ENCODE assay signal across 9 cellular contexts in the genomic region with DNA sequence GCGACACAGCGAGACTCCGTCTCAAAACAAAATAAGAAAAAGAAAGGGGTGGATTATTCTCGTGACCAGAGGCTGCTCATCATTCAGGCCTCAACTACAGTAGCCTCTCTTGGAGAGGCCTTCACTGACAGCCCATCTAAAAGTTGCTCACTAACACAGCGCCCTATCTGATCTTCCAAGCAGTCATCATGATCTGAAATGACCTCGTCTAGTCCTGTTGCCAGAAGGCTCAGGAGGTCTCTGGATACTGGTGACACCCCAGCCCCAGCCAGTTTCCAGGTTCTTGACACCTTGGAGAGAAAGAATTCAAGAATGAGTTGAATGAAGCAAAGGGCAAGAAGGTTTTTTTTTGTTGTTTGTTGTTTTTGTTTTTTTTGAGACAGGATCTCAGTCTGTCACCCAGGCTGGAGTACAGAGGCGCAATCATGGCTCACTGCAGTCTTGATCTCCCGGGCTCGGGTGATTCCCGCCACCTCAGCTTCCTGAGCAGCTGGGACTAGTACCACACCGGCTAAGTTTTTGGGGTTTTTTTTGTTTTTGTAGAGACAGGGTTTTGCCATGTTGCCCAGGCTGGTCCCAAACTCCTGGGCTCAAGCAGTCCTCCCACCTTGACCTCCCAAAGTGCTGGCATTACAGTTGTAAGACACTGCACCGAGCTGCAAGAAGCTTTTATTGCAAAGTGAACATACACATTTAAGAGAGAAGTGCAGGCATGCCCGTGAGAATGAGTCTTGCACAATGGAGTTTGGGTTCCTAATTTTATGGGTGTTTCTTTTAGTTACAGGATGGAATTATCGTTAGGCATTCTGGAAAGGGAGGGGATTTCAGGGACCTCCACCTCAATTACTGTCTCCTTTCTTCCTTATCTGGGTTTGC. TPM values are rescaled to one million over a fixed set of nuclear protein-coding genes. Genes with fewer than 3 reads are reported as not detected.
DNase-seq lines count a peak whose midpoint lies in the region; ATAC-seq and TF ChIP-seq lines count a peak whose summit lies in the region.
"Had no signal": no experiment of that assay in that cellular context is flagged by ENCODE, and none has a peak within 500 bp of the region (broad histone marks: within the 10 kb centered on the region; RNA-seq: fewer than 3 reads in every experiment).

No MANE protein-coding gene starts in this region.

- H3K27me3 ChIP-seq in BLaER1 treated with 17β-estradiol and CSF1 and Interleukin-3, amounts not matched to agents 10 nM and 100 nM: no peaks in the 10 kb centered on the region

- no peak for ATAC-seq in activated CD8-positive, alpha-beta T cell treated with anti-CD3 and anti-CD28 coated beads for 36 hours
- ATAC-seq in memory B cell (ENCODE audit: low read depth) (no peak), HG02884 (IDR thresholded peaks at IDR 0.05; ENCODE audit: unreplicated experiment) (no peak)

- H3K36me3 Mint-ChIP-seq in activated CD8-positive, alpha-beta T cell treated with anti-CD3 and anti-CD28 coated beads for 36 hours (ENCODE audit: low read depth): peaks cover 16% of the 10 kb centered on the region
- peaks cover 4% of the 10 kb centered on the region for H3K36me3 Mint-ChIP-seq in memory B cell

- peaks cover 49 to 57% (median 53%) of the 10 kb centered on the region in 10 experiments for H3K4me1 ChIP-seq in BLaER1 treated with 17β-estradiol and CSF1 and Interleukin-3, amounts not matched to agents 10 nM and 100 nM
- peaks cover 5% of the 10 kb centered on the region; the same call in 1 of the 2 replicates for H3K4me1 ChIP-seq in HEK293 (ENCODE audit: control insufficient read depth, insufficient read depth, low read length)

- peak overlapping the region; percentile 89 for H3K4me3 Mint-ChIP-seq in activated CD8-positive, alpha-beta T cell treated with anti-CD3 and anti-CD28 coated beads for 36 hours
- H3K4me3 Mint-ChIP-seq in memory B cell: peak overlapping the region; percentile 60

- H3K27ac Mint-ChIP-seq in activated CD8-positive, alpha-beta T cell treated with anti-CD3 and anti-CD28 coated beads for 36 hours: peak overlapping the region; percentile 96
- peak overlapping the region; percentile 99 for H3K27ac Mint-ChIP-seq in memory B cell

- CTCF ChIA-PET in HEK293 (lab: Yijun Ruan, JAX): no interaction called here
- CTCF ChIA-PET in activated CD8-positive, alpha-beta T cell treated with anti-CD3 and anti-CD28 coated beads for 36 hours (lab: Charles Lee): interaction anchor here (1.0 to 4.1 kb wide), 4 partner anchors 8 to 404 kb away, joined by 3 to 31 read pairs (median 4); a partner anchor contains a TSS

- H3K9ac ChIP-seq in BLaER1 treated with 17β-estradiol and CSF1 and Interleukin-3, amounts not matched to agents 10 nM and 100 nM: peak overlapping the region; percentile 91 to 96 (median 95); a peak in 21 of 22 replicates

- peak overlapping the region; percentile 18 to 96 (median 92); a peak in 18 of 20 replicates for H3K4me3 ChIP-seq in BLaER1 treated with 17β-estradiol and CSF1 and Interleukin-3, amounts not matched to agents 10 nM and 100 nM
- no peak overlapping the region for H3K4me3 ChIP-seq in HEK293 (ENCODE audit: low read depth, low read length)

- H4K20me1 ChIP-seq in BLaER1 treated with 17β-estradiol and CSF1 and Interleukin-3, amounts not matched to agents 10 nM and 100 nM: peaks cover 0 to 18% (median 14%) of the 10 kb centered on the region in 11 experiments; a peak in 17 of 22 replicates

- peak; percentile 47 for DNase-seq in activated CD8-positive, alpha-beta T cell treated with anti-CD3 and anti-CD28 coated beads for 36 hours
- DNase-seq in memory B cell (ENCODE audit: low spot score in 2 of 2) (peak in 1 of 2 donors; percentile 21), SHP77 treated with DMSO at 0.1 percent for 48 hours (lab: John Stamatoyannopoulos, UW) (no peak), cortex of kidney (lab: John Stamatoyannopoulos, UW) (no peak), DMS53 treated with DMSO at 0.1 percent for 48 hours (lab: John Stamatoyannopoulos, UW; ENCODE audit: unreplicated experiment) (no peak)
- DNase-seq: NCI-H524 treated with DMSO at 0.1 percent for 48 hours had no signal

- intact Hi-C loops in activated CD8-positive, alpha-beta T cell treated with anti-CD3 and anti-CD28 coated beads for 36 hours (cut with micrococcal nuclease): loop anchor here (5.0 kb wide), 1 partner anchor 57 kb away; a partner anchor contains a TSS

- H3K27me3 Mint-ChIP-seq in activated CD8-positive, alpha-beta T cell treated with anti-CD3 and anti-CD28 coated beads for 36 hours: no peaks in the 10 kb centered on the region
- no peaks in the 10 kb centered on the region for H3K27me3 Mint-ChIP-seq in memory B cell

- peaks cover 0 to 11% (median 8%) of the 10 kb centered on the region in 11 experiments; a peak in 9 of 22 replicates for H3K36me3 ChIP-seq in BLaER1 treated with 17β-estradiol and CSF1 and Interleukin-3, amounts not matched to agents 10 nM and 100 nM
- peaks cover 0 to 7% of the 10 kb centered on the region in 2 experiments; a peak in 2 of 3 replicates for H3K36me3 ChIP-seq in HEK293 (ENCODE audit: control insufficient read depth in 2 of 2, insufficient read depth in 1 of 2, low read length in 2 of 2)

- H3K27ac ChIP-seq in BLaER1 treated with 17β-estradiol and CSF1 and Interleukin-3, amounts not matched to agents 10 nM and 100 nM: peak overlapping the region; percentile 84 to 96 (median 93); a peak in 21 of 22 replicates
- no peak overlapping the region for H3K27ac ChIP-seq in HEK293 (ENCODE audit: extremely low read depth, low read depth, low read length)

- H3K4me1 Mint-ChIP-seq in activated CD8-positive, alpha-beta T cell treated with anti-CD3 and anti-CD28 coated beads for 36 hours (ENCODE audit: low read depth): peaks cover 40% of the 10 kb centered on the region
- peaks cover 40% of the 10 kb centered on the region for H3K4me1 Mint-ChIP-seq in memory B cell

- H3K9me3 Mint-ChIP-seq in activated CD8-positive, alpha-beta T cell treated with anti-CD3 and anti-CD28 coated beads for 36 hours: no peaks in the 10 kb centered on the region
- no peaks in the 10 kb centered on the region for H3K9me3 Mint-ChIP-seq in memory B cell

- POLR2A ChIA-PET in HEK293 (lab: Yijun Ruan, JAX): interaction anchor here (2.9 kb wide), 1 partner anchor 58 kb away, joined by 39 read pairs; a partner anchor contains a TSS
- POLR2A ChIA-PET in activated CD8-positive, alpha-beta T cell treated with anti-CD3 and anti-CD28 coated beads for 36 hours (lab: Charles Lee): interaction anchor here (0.6 to 1.1 kb wide), 4 partner anchors 11 to 259 kb away, joined by 3 to 4 read pairs (median 4); no protein-coding TSS in a partner anchor

- H3K9me3 ChIP-seq in BLaER1 treated with 17β-estradiol and CSF1 and Interleukin-3, amounts not matched to agents 10 nM and 100 nM (replicated peaks in 1 of 11): no peaks in the 10 kb centered on the region
- no peaks in the 10 kb centered on the region for H3K9me3 ChIP-seq in HEK293 (ENCODE audit: control insufficient read depth, insufficient read depth, low read depth, low read length)

- no peak for TF ChIP-seq CTCF in HEK293 (tag by site-specific recombination; IDR thresholded peaks at IDR 0.05)
- TF ChIP-seq CTCF in activated CD8-positive, alpha-beta T cell treated with anti-CD3 and anti-CD28 coated beads for 36 hours (IDR thresholded peaks at IDR 0.05): no peak

- peak overlapping the region; percentile 88 to 99 (median 95) for H3K4me2 ChIP-seq in BLaER1 treated with 17β-estradiol and CSF1 and Interleukin-3, amounts not matched to agents 10 nM and 100 nM

TF ChIP-seq in HEK293, 187 proteins besides CTCF, POLR2A, EP300 and RAD21:
- TF ChIP-seq, protein P1, sequence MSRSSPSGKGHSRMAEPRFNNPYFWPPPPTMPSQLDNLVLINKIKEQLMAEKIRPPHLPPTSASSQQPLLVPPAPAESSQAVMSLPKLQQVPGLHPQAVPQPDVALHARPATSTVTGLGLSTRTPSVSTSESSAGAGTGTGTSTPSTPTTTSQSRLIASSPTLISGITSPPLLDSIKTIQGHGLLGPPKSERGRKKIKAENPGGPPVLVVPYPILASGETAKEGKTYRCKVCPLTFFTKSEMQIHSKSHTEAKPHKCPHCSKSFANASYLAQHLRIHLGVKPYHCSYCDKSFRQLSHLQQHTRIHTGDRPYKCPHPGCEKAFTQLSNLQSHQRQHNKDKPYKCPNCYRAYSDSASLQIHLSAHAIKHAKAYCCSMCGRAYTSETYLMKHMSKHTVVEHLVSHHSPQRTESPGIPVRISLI (tag by site-specific recombination; IDR thresholded peaks at IDR 0.05): 0 out of 2 replicates have a peak, but pooled peaks have one; percentile 17
- no peak for TF ChIP-seq ZNF670 (tag by site-specific recombination; IDR thresholded peaks at IDR 0.05; ENCODE audit: low read depth)
- TF ChIP-seq, protein P2, sequence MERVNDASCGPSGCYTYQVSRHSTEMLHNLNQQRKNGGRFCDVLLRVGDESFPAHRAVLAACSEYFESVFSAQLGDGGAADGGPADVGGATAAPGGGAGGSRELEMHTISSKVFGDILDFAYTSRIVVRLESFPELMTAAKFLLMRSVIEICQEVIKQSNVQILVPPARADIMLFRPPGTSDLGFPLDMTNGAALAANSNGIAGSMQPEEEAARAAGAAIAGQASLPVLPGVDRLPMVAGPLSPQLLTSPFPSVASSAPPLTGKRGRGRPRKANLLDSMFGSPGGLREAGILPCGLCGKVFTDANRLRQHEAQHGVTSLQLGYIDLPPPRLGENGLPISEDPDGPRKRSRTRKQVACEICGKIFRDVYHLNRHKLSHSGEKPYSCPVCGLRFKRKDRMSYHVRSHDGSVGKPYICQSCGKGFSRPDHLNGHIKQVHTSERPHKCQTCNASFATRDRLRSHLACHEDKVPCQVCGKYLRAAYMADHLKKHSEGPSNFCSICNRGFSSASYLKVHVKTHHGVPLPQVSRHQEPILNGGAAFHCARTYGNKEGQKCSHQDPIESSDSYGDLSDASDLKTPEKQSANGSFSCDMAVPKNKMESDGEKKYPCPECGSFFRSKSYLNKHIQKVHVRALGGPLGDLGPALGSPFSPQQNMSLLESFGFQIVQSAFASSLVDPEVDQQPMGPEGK (tag by site-specific recombination; IDR thresholded peaks at IDR 0.05): no peak
- no peak for TF ChIP-seq ZNF530 (tag by site-specific recombination; IDR thresholded peaks at IDR 0.05; ENCODE audit: low read depth)

RNA-seq across cellular contexts. Expression of a gene that starts 2.7 kb away (rescaled TPM):
- total RNA-seq in activated CD8-positive, alpha-beta T cell treated with anti-CD3 and anti-CD28 coated beads for 36 hours: 10 to 100 TPM; 62.3 to 67.8 TPM

RNA-seq across cellular contexts. Expression of a gene that starts 51.6 kb away (rescaled TPM):
- total RNA-seq in activated CD8-positive, alpha-beta T cell treated with anti-CD3 and anti-CD28 coated beads for 36 hours: 100 to 1,000 TPM; 344 TPM

RNA-seq across cellular contexts. Expression of a gene that starts 57.1 kb away (rescaled TPM):
- 10 to 100 TPM; 21.7 to 24.4 TPM for total RNA-seq in activated CD8-positive, alpha-beta T cell treated with anti-CD3 and anti-CD28 coated beads for 36 hours
